In genomic region chr21:43744725-43745124, GRCh38 we compare ENCODE assay signal across 2 cellular contexts.
TF ChIP-seq lines count a peak whose summit lies in the region.

No MANE protein-coding gene starts in this region.

TF ChIP-seq in HepG2, 621 proteins besides CTCF, POLR2A, EP300 and RAD21:
- TF ChIP-seq SALL1 (CRISPR knock-in tag; IDR thresholded peaks at IDR 0.05) (no peak), NRL (CRISPR knock-in tag; IDR thresholded peaks at IDR 0.05; ENCODE audit: borderline replicate concordance) (no peak), ZNF674 (CRISPR knock-in tag; IDR thresholded peaks at IDR 0.05; ENCODE audit: low read depth) (no peak), TIGD3 (CRISPR knock-in tag; IDR thresholded peaks at IDR 0.05; ENCODE audit: borderline replicate concordance) (no peak), IRF1 (CRISPR knock-in tag; IDR thresholded peaks at IDR 0.05; ENCODE audit: low read depth) (no peak), GFI1 (CRISPR knock-in tag; IDR thresholded peaks at IDR 0.05; ENCODE audit: borderline replicate concordance) (no peak), HOXA7 (CRISPR knock-in tag; IDR thresholded peaks at IDR 0.05) (no peak), ZBTB33 (CRISPR knock-in tag; IDR thresholded peaks at IDR 0.05) (no peak), MAZ (IDR thresholded peaks at IDR 0.05; ENCODE audit: borderline replicate concordance, low read depth, low read length) (no peak), MAZ (CRISPR knock-in tag; IDR thresholded peaks at IDR 0.05; ENCODE audit: low read depth) (no peak), CENPX (CRISPR knock-in tag; IDR thresholded peaks at IDR 0.05) (no peak), PITX1 (CRISPR knock-in tag; IDR thresholded peaks at IDR 0.05) (no peak), LBX2 (CRISPR knock-in tag; IDR thresholded peaks at IDR 0.05; ENCODE audit: borderline replicate concordance) (no peak), ZNF841 (CRISPR knock-in tag; IDR thresholded peaks at IDR 0.05; ENCODE audit: borderline replicate concordance) (no peak), ZNF761 (CRISPR knock-in tag; conservative IDR thresholded peaks at IDR 0.05) (no peak), ZBTB38 (CRISPR knock-in tag; IDR thresholded peaks at IDR 0.05) (no peak), ZNF225 (CRISPR knock-in tag; IDR thresholded peaks at IDR 0.05) (no peak), TCF12 (IDR thresholded peaks at IDR 0.05) (no peak), TCF12 (CRISPR knock-in tag; IDR thresholded peaks at IDR 0.05) (no peak), TEAD2 (CRISPR knock-in tag; IDR thresholded peaks at IDR 0.05) (no peak), U2AF2 (IDR thresholded peaks at IDR 0.05; ENCODE audit: low read depth, low read length) (no peak), ZNF724P (CRISPR knock-in tag; IDR thresholded peaks at IDR 0.05; ENCODE audit: borderline replicate concordance) (no peak)
TF ChIP-seq in HepG2: peak in this region for 0.

TF ChIP-seq in GM12878, 131 proteins besides CTCF, POLR2A, EP300 and RAD21:
- TF ChIP-seq DPF2 (IDR thresholded peaks at IDR 0.05) (no peak), CHD1 (IDR thresholded peaks at IDR 0.05; ENCODE audit: low read depth, low read length) (no peak), NFYA (IDR thresholded peaks at IDR 0.05; ENCODE audit: borderline replicate concordance, low read depth, low read length) (no peak), NKRF (conservative IDR thresholded peaks at IDR 0.05) (no peak), CEBPZ (IDR thresholded peaks at IDR 0.05; ENCODE audit: low read depth, low read length) (no peak), SREBF2 (IDR thresholded peaks at IDR 0.05; ENCODE audit: low read length) (no peak), ZSCAN29 (IDR thresholded peaks at IDR 0.05) (no peak), BCLAF1 (IDR thresholded peaks at IDR 0.05) (no peak), RBBP5 (conservative IDR thresholded peaks at IDR 0.05) (no peak), GATAD2B (conservative IDR thresholded peaks at IDR 0.05; ENCODE audit: low read depth) (no peak), ZNF687 (IDR thresholded peaks at IDR 0.05) (no peak), ZNF217 (IDR thresholded peaks at IDR 0.05) (no peak), JUND (IDR thresholded peaks at IDR 0.05; ENCODE audit: low read depth, low read length) (no peak)
